In genomic region chr6:39885691-39886090, GRCh38 we compare ENCODE assay signal across 18 cellular contexts. TPM values are rescaled to one million over a fixed set of nuclear protein-coding genes. Genes with fewer than 3 reads are reported as not detected.
"Had no signal": no experiment of that assay in that cellular context is flagged by ENCODE, and none has a peak within 500 bp of the region (broad histone marks: within the 10 kb centered on the region; RNA-seq: fewer than 3 reads in every experiment).

No MANE protein-coding gene starts in this region.

- H3K36me3 Mint-ChIP-seq: brain; neural progenitor cell; stimulated activated naive B cell treated with anti-CD40 and anti-IgM and Interleukin-4, amounts not matched to agents 10 μg/mL and 1 μg/mL and 100 μg/mL, for 72 hours had no signal

- ATAC-seq: heart left ventricle; left lobe of liver; stimulated activated naive B cell treated with anti-CD40 and anti-IgM and Interleukin-4, amounts not matched to agents 10 μg/mL and 1 μg/mL and 100 μg/mL, for 72 hours had no signal

- H3K27me3 Mint-ChIP-seq: activated CD4-positive, alpha-beta memory T cell treated with anti-CD3 and anti-CD28 coated beads, Interleukin-2, amount 10 ng/mL, durations not matched to agents 7 days and 5 days; brain had no signal

- H3K4me1 ChIP-seq: neural progenitor cell had no signal

- H3K36me3 ChIP-seq: neural progenitor cell, right atrium auricular region, suprapubic skin, uterus had no signal

- H2AFZ ChIP-seq: neural progenitor cell had no signal

- H3K4me3 ChIP-seq: heart left ventricle, neural progenitor cell, right atrium auricular region, spleen, suprapubic skin, uterus had no signal

- H3K4me1 Mint-ChIP-seq: activated CD4-positive, alpha-beta memory T cell treated with anti-CD3 and anti-CD28 coated beads, Interleukin-2, amount 10 ng/mL, durations not matched to agents 7 days and 5 days; stimulated activated naive B cell treated with anti-CD40 and anti-IgM and Interleukin-4, amounts not matched to agents 10 μg/mL and 1 μg/mL and 100 μg/mL, for 72 hours had no signal

- DNase-seq: activated CD4-positive, alpha-beta memory T cell treated with anti-CD3 and anti-CD28 coated beads, Interleukin-2, amount 10 ng/mL, durations not matched to agents 7 days and 5 days; activated CD4-positive, alpha-beta T cell treated with anti-CD3 and anti-CD28 coated beads for 1 hour; activated naive CD4-positive, alpha-beta T cell treated with Interleukin-2 at 50 U/mL for 16 hours; activated T-cell treated with anti-CD3 and anti-CD28 coated beads, Interleukin-2, amount 50 U/mL, for 48 hours; cerebellar nuclear complex; foreskin melanocyte; heart left ventricle; posterior cingulate gyrus; spleen; stimulated activated CD4-positive, alpha-beta T cell treated with anti-CD3 and anti-CD28 coated beads, Interleukin-1b, Interleukin-23, amount 100 ng/mL, for 48 hours; stimulated activated naive B cell treated with anti-CD40 and anti-IgM and Interleukin-4, amounts not matched to agents 10 μg/mL and 1 μg/mL and 100 μg/mL, for 72 hours; SW 1271; uterus had no signal

- H3K4me3 Mint-ChIP-seq: activated CD4-positive, alpha-beta memory T cell treated with anti-CD3 and anti-CD28 coated beads, Interleukin-2, amount 10 ng/mL, durations not matched to agents 7 days and 5 days; brain; neural progenitor cell; stimulated activated naive B cell treated with anti-CD40 and anti-IgM and Interleukin-4, amounts not matched to agents 10 μg/mL and 1 μg/mL and 100 μg/mL, for 72 hours had no signal

- H3K27me3 ChIP-seq: heart left ventricle, neural progenitor cell, right atrium auricular region, suprapubic skin, uterus had no signal

- H3K27ac ChIP-seq: neural progenitor cell, suprapubic skin had no signal

- H3K27ac Mint-ChIP-seq: activated CD4-positive, alpha-beta memory T cell treated with anti-CD3 and anti-CD28 coated beads, Interleukin-2, amount 10 ng/mL, durations not matched to agents 7 days and 5 days; neural progenitor cell; stimulated activated naive B cell treated with anti-CD40 and anti-IgM and Interleukin-4, amounts not matched to agents 10 μg/mL and 1 μg/mL and 100 μg/mL, for 72 hours had no signal

- H3K9me3 Mint-ChIP-seq: activated CD4-positive, alpha-beta memory T cell treated with anti-CD3 and anti-CD28 coated beads, Interleukin-2, amount 10 ng/mL, durations not matched to agents 7 days and 5 days; brain; neural progenitor cell; stimulated activated naive B cell treated with anti-CD40 and anti-IgM and Interleukin-4, amounts not matched to agents 10 μg/mL and 1 μg/mL and 100 μg/mL, for 72 hours had no signal

- H3K4me2 ChIP-seq: neural progenitor cell had no signal

- H3K9ac ChIP-seq: neural progenitor cell had no signal

- H3K9me3 ChIP-seq: heart left ventricle, right atrium auricular region, spleen, suprapubic skin, uterus had no signal

RNA-seq across cellular contexts. Expression of gene MOCS1, which starts 48.6 kb away (rescaled TPM):
- total RNA-seq: activated CD4-positive, alpha-beta memory T cell treated with anti-CD3 and anti-CD28 coated beads, Interleukin-2, amount 10 ng/mL, durations not matched to agents 7 days and 5 days had no signal
